In the genomic region with DNA sequence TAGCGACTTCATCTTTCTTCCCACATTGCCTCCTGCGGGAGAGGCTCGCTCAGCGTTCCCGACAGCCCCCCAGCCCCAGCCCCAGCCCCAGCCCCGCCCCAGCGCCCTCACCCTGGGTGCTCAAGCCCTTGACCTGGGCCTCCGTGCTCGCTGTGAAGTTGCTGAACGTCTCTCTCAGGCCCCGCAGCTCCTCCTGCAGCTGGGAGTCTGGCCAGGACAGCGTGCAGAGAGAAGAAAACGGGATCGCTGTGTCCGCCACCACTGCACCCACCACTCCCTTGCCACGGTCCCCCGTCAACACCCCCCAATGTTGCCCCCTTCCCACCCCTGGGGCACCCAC, we compare ENCODE assay signal across 9 cellular contexts. TPM values are rescaled to one million over a fixed set of nuclear protein-coding genes. Genes with fewer than 3 reads are reported as not detected.
DNase-seq lines count a peak whose midpoint lies in the region; TF ChIP-seq lines count a peak whose summit lies in the region.
"Had no signal": no experiment of that assay in that cellular context is flagged by ENCODE, and none has a peak within 500 bp of the region (broad histone marks: within the 10 kb centered on the region; RNA-seq: fewer than 3 reads in every experiment).

No MANE protein-coding gene starts in this region.

- H3K4me1 ChIP-seq in Loucy (ENCODE audit: insufficient read depth, low read length, poor library complexity, severe bottlenecking) (peaks cover 12% of the 10 kb centered on the region), mesodermal cell (ENCODE audit: control insufficient read depth, insufficient read depth, low read length, poor library complexity, severe bottlenecking) (peaks cover 4% of the 10 kb centered on the region)

- WGBS in mesodermal cell (ENCODE audit: insufficient coverage in 2 of 2), 2 experiments, result 4 to 5% methylated on average over 7 to 10 of the region's 17 CpGs

- no peaks in the 10 kb centered on the region for H3K36me3 Mint-ChIP-seq in endothelial cell (ENCODE audit: low read depth, unreplicated experiment)
- H3K36me3 Mint-ChIP-seq in activated CD4-positive, alpha-beta memory T cell treated with anti-CD3 and anti-CD28 coated beads for 36 hours, result no peaks in the 10 kb centered on the region

- peaks cover 9% of the 10 kb centered on the region for H3K4me1 Mint-ChIP-seq in endothelial cell (ENCODE audit: unreplicated experiment)
- H3K4me1 Mint-ChIP-seq in activated CD4-positive, alpha-beta memory T cell treated with anti-CD3 and anti-CD28 coated beads for 36 hours (ENCODE audit: low read depth), result peaks cover 11% of the 10 kb centered on the region

- H3K4me3 ChIP-seq in AG10803 (ENCODE audit: low read length), result peak overlapping the region; percentile 63
- no peak overlapping the region for H3K4me3 ChIP-seq in Loucy (ENCODE audit: low read length, poor library complexity, severe bottlenecking)
- peak overlapping the region; percentile 51 for H3K4me3 ChIP-seq in mesodermal cell (ENCODE audit: extremely low read depth, insufficient read depth, low read length, poor library complexity, severe bottlenecking)

- H3K27me3 ChIP-seq in Loucy (ENCODE audit: insufficient read depth, low read length, poor library complexity, severe bottlenecking), result no peaks in the 10 kb centered on the region

- H3K36me3 ChIP-seq in Loucy (ENCODE audit: insufficient read depth, low read length), result no peaks in the 10 kb centered on the region
- no peaks in the 10 kb centered on the region for H3K36me3 ChIP-seq in mesodermal cell (ENCODE audit: control insufficient read depth, insufficient read depth, low read length)

- H3K4me3 Mint-ChIP-seq in endothelial cell (ENCODE audit: unreplicated experiment), result no peak overlapping the region
- H3K4me3 Mint-ChIP-seq in activated CD4-positive, alpha-beta memory T cell treated with anti-CD3 and anti-CD28 coated beads for 36 hours, result no peak overlapping the region

- H3K4me2 ChIP-seq in Loucy (ENCODE audit: low read depth, low read length, poor library complexity, severe bottlenecking), result peak overlapping the region; percentile 95

- H3K27ac Mint-ChIP-seq in endothelial cell (ENCODE audit: unreplicated experiment), result no peak overlapping the region
- H3K27ac Mint-ChIP-seq in activated CD4-positive, alpha-beta memory T cell treated with anti-CD3 and anti-CD28 coated beads for 36 hours, result no peak overlapping the region

- H4K20me1 ChIP-seq in Loucy (ENCODE audit: insufficient read depth, low read length, poor library complexity, severe bottlenecking), result no peaks in the 10 kb centered on the region

- no peak for TF ChIP-seq CTCF in AG10803 (conservative IDR thresholded peaks at IDR 0.05; ENCODE audit: low read length)
- no peak for TF ChIP-seq CTCF in Loucy (conservative IDR thresholded peaks at IDR 0.05; ENCODE audit: low read length)
- TF ChIP-seq CTCF in endothelial cell (IDR thresholded peaks at IDR 0.05; ENCODE audit: unreplicated experiment), result no peak
- TF ChIP-seq CTCF in RWPE1 (conservative IDR thresholded peaks at IDR 0.05; ENCODE audit: low read depth), result no peak

- intact Hi-C loops in activated CD4-positive, alpha-beta memory T cell treated with anti-CD3 and anti-CD28 coated beads for 36 hours (cut with micrococcal nuclease), result loop anchor here (1.0 kb wide), 2 partner anchors 41 to 131 kb away; no protein-coding TSS in a partner anchor

- H3K9me3 Mint-ChIP-seq in endothelial cell (ENCODE audit: unreplicated experiment), result no peaks in the 10 kb centered on the region
- H3K9me3 Mint-ChIP-seq in activated CD4-positive, alpha-beta memory T cell treated with anti-CD3 and anti-CD28 coated beads for 36 hours, result no peaks in the 10 kb centered on the region

- H3F3A ChIP-seq in Loucy (ENCODE audit: low read depth), result no peaks in the 10 kb centered on the region

- peaks cover 4% of the 10 kb centered on the region for H3K27me3 Mint-ChIP-seq in endothelial cell (ENCODE audit: unreplicated experiment)
- H3K27me3 Mint-ChIP-seq in activated CD4-positive, alpha-beta memory T cell treated with anti-CD3 and anti-CD28 coated beads for 36 hours, result peaks cover 12% of the 10 kb centered on the region

- H3K27ac ChIP-seq in mesodermal cell (ENCODE audit: low read depth, low read length, severe bottlenecking) (no peak overlapping the region), RWPE1 (no peak overlapping the region)
- H3K27ac ChIP-seq: KMS-11 had no signal

- peak overlapping the region; percentile 96 for H2AFZ ChIP-seq in Loucy (ENCODE audit: low read length)

- no peak overlapping the region for H3K9ac ChIP-seq in Loucy (ENCODE audit: low read depth, low read length, poor library complexity, severe bottlenecking)
- H3K9ac ChIP-seq: KMS-11 had no signal

- no peaks in the 10 kb centered on the region for H3K9me3 ChIP-seq in Loucy (ENCODE audit: insufficient read depth, low read depth, low read length)
- H3K9me3 ChIP-seq in mesodermal cell (ENCODE audit: control insufficient read depth, low read length), result no peaks in the 10 kb centered on the region

- CTCF ChIA-PET in RWPE1 (lab: Yijun Ruan, JAX), result interaction anchor here (0.6 to 2.2 kb wide), 22 partner anchors 7 to 1957 kb away, joined by 3 to 16 read pairs (median 3); partner anchors contain the start of gene SLC16A13
- CTCF ChIA-PET in activated CD4-positive, alpha-beta memory T cell treated with anti-CD3 and anti-CD28 coated beads for 36 hours (lab: Charles Lee), result interaction anchor here (0.8 to 2.6 kb wide), 24 partner anchors 9 to 162 kb away, joined by 4 to 22 read pairs (median 6); partner anchors contain the start of genes ACADVL, DLG4, SLC16A11 and SLC16A13

- POLR2A ChIA-PET in RWPE1 (lab: Yijun Ruan, JAX; ENCODE audit: low non-redundant PET), result no interaction called here
- POLR2A ChIA-PET in activated CD4-positive, alpha-beta memory T cell treated with anti-CD3 and anti-CD28 coated beads for 36 hours (lab: Charles Lee), result interaction anchor here (0.9 kb wide), 1 partner anchor 131 kb away, joined by 3 read pairs; no protein-coding TSS in a partner anchor

- no peaks in the 10 kb centered on the region for H3K9me2 ChIP-seq in Loucy (replicated peaks; ENCODE audit: low read depth, low read length)

- DNase-seq in AG10803 (ENCODE audit: low read depth), result no peak
- DNase-seq in endothelial cell (ENCODE audit: low spot score), result peak; percentile 23
- DNase-seq in ureter (ENCODE audit: low spot score), result no peak
- DNase-seq in RWPE1 (ENCODE audit: low spot score), result no peak
- no peak for DNase-seq in activated CD4-positive, alpha-beta memory T cell treated with anti-CD3 and anti-CD28 coated beads for 36 hours
- no peak for DNase-seq in globus pallidus (ENCODE audit: low spot score)

- H3K79me2 ChIP-seq in Loucy (ENCODE audit: insufficient read depth, low read length), result no peaks in the 10 kb centered on the region

RNA-seq across cellular contexts. Expression of gene ASGR1, which starts 2.3 kb away (rescaled TPM):
- 23.9 TPM for total RNA-seq in endothelial cell (ENCODE audit: unreplicated experiment)
- polyA plus RNA-seq in mesodermal cell (2013, experiment 1 of 2), result 17.1 TPM
- 15.8 TPM for polyA plus RNA-seq in mesodermal cell (2013, experiment 2 of 2)
- 2.6 TPM for total RNA-seq in ureter
- 1 to 10 TPM in 1 of 2 experiments, under 1 TPM in 1; 0.76 to 1.2 TPM for total RNA-seq in activated CD4-positive, alpha-beta memory T cell treated with anti-CD3 and anti-CD28 coated beads for 36 hours

RNA-seq across cellular contexts. Expression of gene DLG4, which starts 42.8 kb away (rescaled TPM):
- total RNA-seq in endothelial cell (ENCODE audit: unreplicated experiment) (44.3 TPM), ureter (26.8 TPM)
- polyA plus RNA-seq in mesodermal cell (2013, experiment 1 of 2), result 57.4 TPM
- polyA plus RNA-seq in mesodermal cell (2013, experiment 2 of 2), result 47.2 TPM
- total RNA-seq in activated CD4-positive, alpha-beta memory T cell treated with anti-CD3 and anti-CD28 coated beads for 36 hours, result 1 to 10 TPM; 7.9 to 8.4 TPM

RNA-seq across cellular contexts. Expression of gene ACADVL, which starts 42.9 kb away (rescaled TPM):
- total RNA-seq in endothelial cell (ENCODE audit: unreplicated experiment) (281 TPM), ureter (855 TPM)
- 270 TPM for polyA plus RNA-seq in mesodermal cell (2013, experiment 1 of 2)
- polyA plus RNA-seq in mesodermal cell (2013, experiment 2 of 2), result 238 TPM
- total RNA-seq in activated CD4-positive, alpha-beta memory T cell treated with anti-CD3 and anti-CD28 coated beads for 36 hours, result 100 to 1,000 TPM; 332 to 340 TPM

RNA-seq across cellular contexts. Expression of gene DVL2, which starts 57.5 kb away (rescaled TPM):
- total RNA-seq in endothelial cell (ENCODE audit: unreplicated experiment), result 58.2 TPM
- polyA plus RNA-seq in mesodermal cell (2013, experiment 1 of 2), result 67.5 TPM
- polyA plus RNA-seq in mesodermal cell (2013, experiment 2 of 2), result 54.8 TPM
- total RNA-seq in ureter, result 38.4 TPM
- 10 to 100 TPM; 44.7 to 48.2 TPM for total RNA-seq in activated CD4-positive, alpha-beta memory T cell treated with anti-CD3 and anti-CD28 coated beads for 36 hours
